ENCODE assay signal across 17 cellular contexts in the genomic region with DNA sequence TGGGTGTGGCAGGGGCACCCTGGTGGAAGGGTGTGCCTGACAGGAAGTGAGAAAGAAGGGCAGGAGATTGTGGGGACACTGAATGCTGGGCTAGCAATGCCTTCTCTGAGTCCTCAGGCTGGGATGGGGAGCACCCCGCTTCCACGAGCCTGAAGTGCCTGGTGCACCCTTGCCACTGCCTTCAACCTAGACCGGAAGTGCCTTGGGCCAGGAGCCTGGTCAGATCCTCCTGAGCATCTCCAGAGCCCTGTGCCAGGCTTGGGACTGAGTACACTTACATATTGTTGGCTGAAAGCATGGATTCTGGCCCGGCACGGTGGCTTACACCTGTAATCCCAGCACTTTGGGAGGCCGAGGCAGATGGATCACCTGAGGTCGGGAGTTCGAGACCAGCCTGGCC.
DNase-seq lines count a peak whose midpoint lies in the region; ATAC-seq lines count a peak whose summit lies in the region.
"Had no signal": no experiment of that assay in that cellular context is flagged by ENCODE, and none has a peak within 500 bp of the region (broad histone marks: within the 10 kb centered on the region; RNA-seq: fewer than 3 reads in every experiment).

No MANE protein-coding gene starts in this region.

- H4K8ac ChIP-seq in neuronal stem cell (ENCODE audit: low read depth, low read length), result no peak overlapping the region

- H3K27me3 Mint-ChIP-seq in T-helper 1 cell treated with Interleukin-12 subunit alpha and Interleukin-12 subunit beta and Interleukin-4 antibody, amounts not matched to agents 30 μg/mL and 1 μg/mL, for 36 hours (ENCODE audit: low read depth), result no peaks in the 10 kb centered on the region
- H3K27me3 Mint-ChIP-seq in central memory CD8-positive, alpha-beta T cell, result no peaks in the 10 kb centered on the region
- H3K27me3 Mint-ChIP-seq: B cell had no signal

- H3K4me2 ChIP-seq in BLaER1, result 0 out of 2 replicates have a peak overlapping the region, but pooled peaks have one; percentile 61
- no peak overlapping the region for H3K4me2 ChIP-seq in neuronal stem cell (ENCODE audit: insufficient read depth, low read length, poor library complexity, severe bottlenecking)

- H3K9ac ChIP-seq in BLaER1, result no peak overlapping the region
- H3K9ac ChIP-seq in neuronal stem cell (ENCODE audit: low read depth, low read length, poor library complexity), result no peak overlapping the region

- H2BK5ac ChIP-seq in neuronal stem cell (ENCODE audit: low read length), result no peak overlapping the region

- WGBS in neuronal stem cell (ENCODE audit: extremely low coverage in 2 of 2, insufficient read length in 2 of 2, insufficient replicate concordance in 1 of 2), 2 donors, result no CpG with 5 or more reads among the region's 8 CpGs

- H2BK120ac ChIP-seq in neuronal stem cell (ENCODE audit: low read depth, low read length), result no peak overlapping the region

- no peaks in the 10 kb centered on the region for H3K27me3 ChIP-seq in BLaER1
- no peaks in the 10 kb centered on the region for H3K27me3 ChIP-seq in neuronal stem cell (ENCODE audit: control insufficient read depth in 3 of 3, insufficient read depth in 3 of 3, low read depth in 1 of 3, low read length in 3 of 3)
- H3K27me3 ChIP-seq: Peyer's patch had no signal

- no peak overlapping the region for H3K4me3 Mint-ChIP-seq in T-helper 1 cell treated with Interleukin-12 subunit alpha and Interleukin-12 subunit beta and Interleukin-4 antibody, amounts not matched to agents 30 μg/mL and 1 μg/mL, for 36 hours
- H3K4me3 Mint-ChIP-seq in central memory CD8-positive, alpha-beta T cell, result peak overlapping the region; percentile 2
- H3K4me3 Mint-ChIP-seq: B cell; CD8-positive, alpha-beta T cell had no signal

- no peak overlapping the region for H2BK15ac ChIP-seq in neuronal stem cell (ENCODE audit: low read length)

- peaks cover 45% of the 10 kb centered on the region for H3K4me1 Mint-ChIP-seq in T-helper 1 cell treated with Interleukin-12 subunit alpha and Interleukin-12 subunit beta and Interleukin-4 antibody, amounts not matched to agents 30 μg/mL and 1 μg/mL, for 36 hours (ENCODE audit: low read depth)
- peaks cover 38% of the 10 kb centered on the region for H3K4me1 Mint-ChIP-seq in central memory CD8-positive, alpha-beta T cell

- H2BK12ac ChIP-seq in neuronal stem cell (ENCODE audit: low read length), result no peak overlapping the region

- H4K20me1 ChIP-seq in BLaER1, result no peaks in the 10 kb centered on the region

- no peaks in the 10 kb centered on the region for H3K9me3 Mint-ChIP-seq in T-helper 1 cell treated with Interleukin-12 subunit alpha and Interleukin-12 subunit beta and Interleukin-4 antibody, amounts not matched to agents 30 μg/mL and 1 μg/mL, for 36 hours
- no peaks in the 10 kb centered on the region for H3K9me3 Mint-ChIP-seq in central memory CD8-positive, alpha-beta T cell
- H3K9me3 Mint-ChIP-seq: CD8-positive, alpha-beta T cell had no signal

- H3K18ac ChIP-seq in neuronal stem cell (ENCODE audit: low read length), result peak overlapping the region; percentile 7

- peaks cover 11% of the 10 kb centered on the region for H3K36me3 Mint-ChIP-seq in T-helper 1 cell treated with Interleukin-12 subunit alpha and Interleukin-12 subunit beta and Interleukin-4 antibody, amounts not matched to agents 30 μg/mL and 1 μg/mL, for 36 hours (ENCODE audit: low read depth)
- peaks cover 4% of the 10 kb centered on the region for H3K36me3 Mint-ChIP-seq in central memory CD8-positive, alpha-beta T cell (ENCODE audit: insufficient read depth)
- H3K36me3 Mint-ChIP-seq: CD8-positive, alpha-beta T cell had no signal

- H3K9me3 ChIP-seq in BLaER1 (no peaks in the 10 kb centered on the region), neuronal stem cell (replicated peaks in 1 of 2; ENCODE audit: control insufficient read depth in 2 of 2, insufficient read depth in 1 of 2, low read depth in 1 of 2, low read length in 2 of 2) (no peaks in the 10 kb centered on the region)
- H3K9me3 ChIP-seq: Peyer's patch had no signal

- H3K4ac ChIP-seq in neuronal stem cell (ENCODE audit: low read length), result no peak overlapping the region

- H3K36me3 ChIP-seq in BLaER1 (no peaks in the 10 kb centered on the region), neuronal stem cell (replicated peaks in 1 of 2; ENCODE audit: control insufficient read depth in 2 of 2, insufficient read depth in 2 of 2, low read length in 2 of 2) (no peaks in the 10 kb centered on the region)
- H3K36me3 ChIP-seq: Peyer's patch had no signal

- no peak overlapping the region for H4K91ac ChIP-seq in neuronal stem cell (ENCODE audit: low read depth, low read length, poor library complexity)

- H3K4me3 ChIP-seq in BLaER1 (no peak overlapping the region), neuronal stem cell (ENCODE audit: low read length in 2 of 2) (no peak overlapping the region)
- H3K4me3 ChIP-seq: Peyer's patch had no signal

- H3K27ac Mint-ChIP-seq in T-helper 1 cell treated with Interleukin-12 subunit alpha and Interleukin-12 subunit beta and Interleukin-4 antibody, amounts not matched to agents 30 μg/mL and 1 μg/mL, for 36 hours, result peak overlapping the region; percentile 34
- peak overlapping the region; percentile 7 for H3K27ac Mint-ChIP-seq in central memory CD8-positive, alpha-beta T cell (ENCODE audit: low read depth)
- H3K27ac Mint-ChIP-seq: B cell; CD8-positive, alpha-beta T cell had no signal

- no peak for DNase-seq in T-helper 1 cell
- no peak for DNase-seq in central memory CD8-positive, alpha-beta T cell (ENCODE audit: low spot score in 2 of 2)
- DNase-seq in neuronal stem cell (ENCODE audit: low spot score), result no peak
- no peak for DNase-seq in iPS-NIHi7 (ENCODE audit: extremely low spot score)
- DNase-seq: Calu3; CD8-positive, alpha-beta T cell; EL; NCI-H1105; NCI-H1694; NCI-H2081 treated with DMSO at 0.1 percent for 48 hours; Peyer's patch had no signal

- ATAC-seq in central memory CD8-positive, alpha-beta T cell (replicated peaks; ENCODE audit: extremely low read depth, poor library complexity, severe bottlenecking), result no peak
- no peak for ATAC-seq in HG02642 (IDR thresholded peaks at IDR 0.05; ENCODE audit: poor library complexity, unreplicated experiment)
- no peak for ATAC-seq in GM21825 (IDR thresholded peaks at IDR 0.05; ENCODE audit: unreplicated experiment)
- ATAC-seq: CD8-positive, alpha-beta T cell had no signal

- H3K27ac ChIP-seq in BLaER1 (no peak overlapping the region), neuronal stem cell (replicated peaks; ENCODE audit: low read length) (no peak overlapping the region)
- H3K27ac ChIP-seq: 22Rv1, Peyer's patch had no signal

- H2AFZ ChIP-seq in neuronal stem cell (ENCODE audit: low read length), result no peak overlapping the region

- H3K14ac ChIP-seq in neuronal stem cell (ENCODE audit: low read length), result no peak overlapping the region

- H3K23ac ChIP-seq in neuronal stem cell (ENCODE audit: low read depth, low read length, poor library complexity), result peak overlapping the region; percentile 12

- no peak overlapping the region for H2AK5ac ChIP-seq in neuronal stem cell (ENCODE audit: low read depth, low read length)

- H3K79me1 ChIP-seq in neuronal stem cell (ENCODE audit: low read depth, low read length), result no peaks in the 10 kb centered on the region

- H3K4me1 ChIP-seq in BLaER1, result peaks cover 46% of the 10 kb centered on the region
- peaks cover 0 to 2% of the 10 kb centered on the region in 2 donors for H3K4me1 ChIP-seq in neuronal stem cell (ENCODE audit: control insufficient read depth in 2 of 2, insufficient read depth in 1 of 2, low read depth in 1 of 2, low read length in 2 of 2)
- H3K4me1 ChIP-seq: Peyer's patch had no signal
